16 cellular contexts compared by ENCODE assay signal in the genomic region with DNA sequence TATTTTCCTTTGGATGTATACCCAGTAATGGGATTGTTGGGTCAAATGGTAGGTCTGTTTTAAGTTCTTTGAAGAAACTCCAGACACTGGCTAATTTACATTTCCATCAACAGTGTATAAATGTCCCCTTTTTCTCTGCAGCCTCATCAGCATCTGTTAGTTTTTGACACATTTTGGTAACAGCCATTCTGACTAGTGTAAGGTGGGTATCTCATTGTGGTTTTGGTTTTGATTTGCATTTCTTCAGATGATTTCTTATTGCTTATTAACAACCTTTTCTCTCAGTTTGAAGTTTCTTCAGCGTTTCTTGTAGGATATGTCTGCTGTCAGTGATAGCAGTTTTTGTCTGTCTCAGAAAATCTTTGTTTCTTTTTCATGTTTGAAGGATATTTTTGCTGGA. TPM values are rescaled to one million over a fixed set of nuclear protein-coding genes. Genes with fewer than 3 reads are reported as not detected.
DNase-seq lines count a peak whose midpoint lies in the region; ATAC-seq lines count a peak whose summit lies in the region.
"Had no signal": no experiment of that assay in that cellular context is flagged by ENCODE, and none has a peak within 500 bp of the region (broad histone marks: within the 10 kb centered on the region; RNA-seq: fewer than 3 reads in every experiment).

No MANE protein-coding gene starts in this region.

- CTCF ChIA-PET in activated naive CD4-positive, alpha-beta T cell treated with anti-CD3 and anti-CD28 coated beads, Interleukin-2, amount 10 ng/mL, durations not matched to agents 7 days and 5 days (lab: Charles Lee) = no interaction called here

- peak overlapping the region; percentile 93 for H3K27ac Mint-ChIP-seq in activated T-cell treated with anti-CD3 and anti-CD28 coated beads, Interleukin-2, amount 50 U/mL, for 72 hours
- peak overlapping the region in 1 of 2 donors; percentile 28 for H3K27ac Mint-ChIP-seq in stimulated activated naive CD8-positive, alpha-beta T cell treated with anti-CD3 and anti-CD28 coated beads, Interleukin-15, amount 100 ng/mL, for 72 hours
- H3K27ac Mint-ChIP-seq in activated naive CD4-positive, alpha-beta T cell treated with anti-CD3 and anti-CD28 coated beads, Interleukin-2, amount 10 ng/mL, durations not matched to agents 7 days and 5 days = no peak overlapping the region
- H3K27ac Mint-ChIP-seq: H9, T-cell, WTC11 had no signal

- peaks cover 12 to 15% of the 10 kb centered on the region in 2 donors for H3K36me3 Mint-ChIP-seq in activated T-cell treated with anti-CD3 and anti-CD28 coated beads, Interleukin-2, amount 50 U/mL, for 72 hours (ENCODE audit: insufficient read depth in 2 of 2)
- peaks cover 24% of the 10 kb centered on the region for H3K36me3 Mint-ChIP-seq in activated naive CD4-positive, alpha-beta T cell treated with anti-CD3 and anti-CD28 coated beads, Interleukin-2, amount 10 ng/mL, durations not matched to agents 7 days and 5 days

- H3K4me3 Mint-ChIP-seq in activated T-cell treated with anti-CD3 and anti-CD28 coated beads, Interleukin-2, amount 50 U/mL, for 72 hours = peak overlapping the region in 1 of 2 donors; percentile 40
- H3K4me3 Mint-ChIP-seq in stimulated activated naive CD8-positive, alpha-beta T cell treated with anti-CD3 and anti-CD28 coated beads, Interleukin-15, amount 100 ng/mL, for 72 hours = no peak overlapping the region
- no peak overlapping the region for H3K4me3 Mint-ChIP-seq in activated naive CD4-positive, alpha-beta T cell treated with anti-CD3 and anti-CD28 coated beads, Interleukin-2, amount 10 ng/mL, durations not matched to agents 7 days and 5 days
- H3K4me3 Mint-ChIP-seq: H9, T-cell, WTC11 had no signal

- peaks cover 15% of the 10 kb centered on the region for H3K4me1 Mint-ChIP-seq in activated T-cell treated with anti-CD3 and anti-CD28 coated beads, Interleukin-2, amount 50 U/mL, for 72 hours (ENCODE audit: low read depth)
- H3K4me1 Mint-ChIP-seq in stimulated activated naive CD8-positive, alpha-beta T cell treated with anti-CD3 and anti-CD28 coated beads, Interleukin-15, amount 100 ng/mL, for 72 hours = peaks cover 41% of the 10 kb centered on the region
- H3K4me1 Mint-ChIP-seq in activated naive CD4-positive, alpha-beta T cell treated with anti-CD3 and anti-CD28 coated beads, Interleukin-2, amount 10 ng/mL, durations not matched to agents 7 days and 5 days = peaks cover 16% of the 10 kb centered on the region

- H3K9me3 Mint-ChIP-seq in activated T-cell treated with anti-CD3 and anti-CD28 coated beads, Interleukin-2, amount 50 U/mL, for 72 hours = peaks cover 1 to 2% of the 10 kb centered on the region in 2 donors
- peaks cover 0 to 19% of the 10 kb centered on the region in 2 donors for H3K9me3 Mint-ChIP-seq in stimulated activated naive CD8-positive, alpha-beta T cell treated with anti-CD3 and anti-CD28 coated beads, Interleukin-15, amount 100 ng/mL, for 72 hours
- no peaks in the 10 kb centered on the region for H3K9me3 Mint-ChIP-seq in activated naive CD4-positive, alpha-beta T cell treated with anti-CD3 and anti-CD28 coated beads, Interleukin-2, amount 10 ng/mL, durations not matched to agents 7 days and 5 days
- H3K9me3 Mint-ChIP-seq: H9 had no signal

- no peak for DNase-seq in activated T-cell treated with anti-CD3 and anti-CD28 coated beads, Interleukin-2, amount 50 U/mL, for 72 hours
- DNase-seq in activated T-cell treated with anti-CD3 and anti-CD28 coated beads, Interleukin-2, amount 50 U/mL, for 48 hours = no peak
- no peak for DNase-seq in stimulated activated naive CD8-positive, alpha-beta T cell treated with anti-CD3 and anti-CD28 coated beads, Interleukin-15, amount 100 ng/mL, for 72 hours
- DNase-seq in 8988T = no peak
- DNase-seq in GF-D8 (lab: John Stamatoyannopoulos, UW) = no peak
- no peak for DNase-seq in activated naive CD4-positive, alpha-beta T cell treated with anti-CD3 and anti-CD28 coated beads, Interleukin-2, amount 10 ng/mL, durations not matched to agents 7 days and 5 days
- DNase-seq: amniotic stem cell, Caco-2, H9, Kasumi-1, NCI-H1694 treated with DMSO at 0.1 percent for 48 hours, NCI-H69, T-cell had no signal

- no peaks in the 10 kb centered on the region for H3K27me3 Mint-ChIP-seq in activated T-cell treated with anti-CD3 and anti-CD28 coated beads, Interleukin-2, amount 50 U/mL, for 72 hours (ENCODE audit: low read depth)
- no peaks in the 10 kb centered on the region for H3K27me3 Mint-ChIP-seq in stimulated activated naive CD8-positive, alpha-beta T cell treated with anti-CD3 and anti-CD28 coated beads, Interleukin-15, amount 100 ng/mL, for 72 hours
- no peaks in the 10 kb centered on the region for H3K27me3 Mint-ChIP-seq in activated naive CD4-positive, alpha-beta T cell treated with anti-CD3 and anti-CD28 coated beads, Interleukin-2, amount 10 ng/mL, durations not matched to agents 7 days and 5 days
- H3K27me3 Mint-ChIP-seq: T-cell had no signal

- peak; percentile 65 to 90 for ATAC-seq in activated T-cell treated with anti-CD3 and anti-CD28 coated beads, Interleukin-2, amount 50 U/mL, for 72 hours (replicated peaks in 1 of 2)
- ATAC-seq in GM21825 (IDR thresholded peaks at IDR 0.05; ENCODE audit: unreplicated experiment) (peak; percentile 84), HG03280 (IDR thresholded peaks at IDR 0.05; ENCODE audit: unreplicated experiment) (peak; percentile 54)
- ATAC-seq in stimulated activated naive CD8-positive, alpha-beta T cell treated with anti-CD3 and anti-CD28 coated beads, Interleukin-15, amount 100 ng/mL, for 72 hours = peak; percentile 71
- ATAC-seq: T-cell, WTC11 had no signal

RNA-seq across cellular contexts. Expression of gene GALK2, which starts 15.4 kb away (rescaled TPM):
- 10 to 100 TPM; 27.3 to 37.8 TPM for total RNA-seq in activated T-cell treated with anti-CD3 and anti-CD28 coated beads, Interleukin-2, amount 50 U/mL, for 72 hours

RNA-seq across cellular contexts. Expression of gene COPS2, which starts 30.1 kb away (rescaled TPM):
- total RNA-seq in activated T-cell treated with anti-CD3 and anti-CD28 coated beads, Interleukin-2, amount 50 U/mL, for 72 hours = 10 to 100 TPM; 64.6 to 71.3 TPM
